19 cellular contexts compared by ENCODE assay signal in genomic region chr9:132383462-132383883, GRCh38. TPM values are rescaled to one million over a fixed set of nuclear protein-coding genes. Genes with fewer than 3 reads are reported as not detected.
DNase-seq lines count a peak whose midpoint lies in the region; ATAC-seq and TF ChIP-seq lines count a peak whose summit lies in the region.
"Had no signal": no experiment of that assay in that cellular context is flagged by ENCODE, and none has a peak within 500 bp of the region (broad histone marks: within the 10 kb centered on the region; RNA-seq: fewer than 3 reads in every experiment).

No MANE protein-coding gene starts in this region.

- H3K4me1 ChIP-seq in upper lobe of right lung, result peaks cover 5% of the 10 kb centered on the region
- H3K4me1 ChIP-seq in PC-3 (ENCODE audit: insufficient read depth, low read length), result no peaks in the 10 kb centered on the region
- H3K4me1 ChIP-seq in tibial artery, result no peaks in the 10 kb centered on the region

- H2AFZ ChIP-seq in PC-3 (ENCODE audit: low read length), result no peak overlapping the region

- H3K9me3 ChIP-seq in upper lobe of right lung (no peaks in the 10 kb centered on the region), PC-3 (ENCODE audit: low read length) (no peaks in the 10 kb centered on the region), tibial artery (no peaks in the 10 kb centered on the region)
- H3K9me3 ChIP-seq: thoracic aorta had no signal

- no TSS peak for BruUV-seq in PC-3 (replicated peaks; lab: Mats Ljungman, UMichigan)

- peaks cover 58% of the 10 kb centered on the region for H3K36me3 ChIP-seq in upper lobe of right lung
- H3K36me3 ChIP-seq in PC-3 (ENCODE audit: low read depth, low read length), result peaks cover 19% of the 10 kb centered on the region
- peaks cover 50 to 92% (median 83%) of the 10 kb centered on the region in 3 donors for H3K36me3 ChIP-seq in tibial artery

- POLR2A ChIA-PET in activated CD4-positive, alpha-beta memory T cell treated with anti-CD3 and anti-CD28 coated beads for 36 hours (lab: Charles Lee), result no interaction called here
- POLR2A ChIA-PET in PC-3 (lab: Charles Lee; ENCODE audit: unreplicated experiment), result no interaction called here

- H3K9me2 ChIP-seq in PC-3 (replicated peaks; ENCODE audit: low read length), result no peaks in the 10 kb centered on the region

- H3K27ac Mint-ChIP-seq in activated naive CD4-positive, alpha-beta T cell treated with anti-CD3 and anti-CD28 coated beads for 36 hours, result peak overlapping the region; percentile 46
- peak overlapping the region; percentile 38 for H3K27ac Mint-ChIP-seq in activated CD4-positive, alpha-beta memory T cell treated with anti-CD3 and anti-CD28 coated beads for 36 hours
- H3K27ac Mint-ChIP-seq: activated T-helper 2 cell treated with anti-CD3 and anti-CD28 coated beads, Interferon-gamma antibody, Interleukin-2, Interleukin-4, amounts not matched to agents 10 μg/mL and 5 μg/mL and 100 μg/mL, durations not matched to agents 14 hours and 24 hours and 36 hours had no signal

- no peak overlapping the region for H3K4me2 ChIP-seq in PC-3 (ENCODE audit: low read length)

- peaks cover 24% of the 10 kb centered on the region for H3K4me1 Mint-ChIP-seq in activated naive CD4-positive, alpha-beta T cell treated with anti-CD3 and anti-CD28 coated beads for 36 hours (ENCODE audit: low read depth)
- peaks cover 23% of the 10 kb centered on the region for H3K4me1 Mint-ChIP-seq in activated CD4-positive, alpha-beta memory T cell treated with anti-CD3 and anti-CD28 coated beads for 36 hours (ENCODE audit: low read depth)

- no peak for TF ChIP-seq CTCF in upper lobe of right lung (IDR thresholded peaks at IDR 0.05)
- TF ChIP-seq CTCF in PC-3 (conservative IDR thresholded peaks at IDR 0.05; ENCODE audit: low read depth, low read length), result no peak
- no peak for TF ChIP-seq CTCF in tibial artery (IDR thresholded peaks at IDR 0.05)

- ATAC-seq in HG02885 (IDR thresholded peaks at IDR 0.05; ENCODE audit: poor library complexity, unreplicated experiment) (peak; percentile 48), upper lobe of right lung (peak; percentile 49), PC-3 (no peak)
- ATAC-seq: HCT116 had no signal

- no peaks in the 10 kb centered on the region for H3F3A ChIP-seq in PC-3 (ENCODE audit: low read length, unreplicated experiment)

- no peaks in the 10 kb centered on the region for H3K79me2 ChIP-seq in PC-3 (ENCODE audit: low read length)

- H3K4me3 ChIP-seq in upper lobe of right lung (no peak overlapping the region), PC-3 (ENCODE audit: low read length) (no peak overlapping the region), tibial artery (no peak overlapping the region)
- H3K4me3 ChIP-seq: thoracic aorta had no signal

- no peaks in the 10 kb centered on the region for H3K27me3 Mint-ChIP-seq in activated naive CD4-positive, alpha-beta T cell treated with anti-CD3 and anti-CD28 coated beads for 36 hours (ENCODE audit: low read depth)
- no peaks in the 10 kb centered on the region for H3K27me3 Mint-ChIP-seq in activated CD4-positive, alpha-beta memory T cell treated with anti-CD3 and anti-CD28 coated beads for 36 hours
- H3K27me3 Mint-ChIP-seq: central memory CD8-positive, alpha-beta T cell had no signal

- H3K27me3 ChIP-seq in upper lobe of right lung, result no peaks in the 10 kb centered on the region
- H3K27me3 ChIP-seq in PC-3 (ENCODE audit: low read length), result no peaks in the 10 kb centered on the region
- no peaks in the 10 kb centered on the region for H3K27me3 ChIP-seq in tibial artery

- intact Hi-C loops in activated naive CD4-positive, alpha-beta T cell treated with anti-CD3 and anti-CD28 coated beads for 36 hours (cut with micrococcal nuclease), result no loop called here
- intact Hi-C loops in activated CD4-positive, alpha-beta memory T cell treated with anti-CD3 and anti-CD28 coated beads for 36 hours (cut with micrococcal nuclease), result no loop called here
- intact Hi-C loops in upper lobe of right lung (cut with DNase I), result no loop called here
- intact Hi-C loops in PC-3 (cut with micrococcal nuclease), result no loop called here
- intact Hi-C loops in tibial artery (cut with DNase I; ENCODE audit: low total_unique reads), result no loop called here

- H3K4me3 Mint-ChIP-seq in activated naive CD4-positive, alpha-beta T cell treated with anti-CD3 and anti-CD28 coated beads for 36 hours, result no peak overlapping the region
- no peak overlapping the region for H3K4me3 Mint-ChIP-seq in activated CD4-positive, alpha-beta memory T cell treated with anti-CD3 and anti-CD28 coated beads for 36 hours
- H3K4me3 Mint-ChIP-seq: central memory CD8-positive, alpha-beta T cell had no signal

- CTCF ChIA-PET in activated naive CD4-positive, alpha-beta T cell treated with anti-CD3 and anti-CD28 coated beads for 36 hours (lab: Charles Lee), result interaction anchor here (1.0 kb wide), 1 partner anchor 30 kb away, joined by 3 read pairs; no protein-coding TSS in a partner anchor
- CTCF ChIA-PET in activated CD4-positive, alpha-beta memory T cell treated with anti-CD3 and anti-CD28 coated beads for 36 hours (lab: Charles Lee), result no interaction called here
- CTCF ChIA-PET in PC-3 (lab: Charles Lee), result no interaction called here

- H3K27ac ChIP-seq in upper lobe of right lung (no peak overlapping the region), PC-3 (ENCODE audit: low read length) (no peak overlapping the region), tibial artery (no peak overlapping the region)
- H3K27ac ChIP-seq: RWPE1, thoracic aorta had no signal

- H3K36me3 Mint-ChIP-seq in activated naive CD4-positive, alpha-beta T cell treated with anti-CD3 and anti-CD28 coated beads for 36 hours (ENCODE audit: low read depth), result peaks cover 44% of the 10 kb centered on the region
- H3K36me3 Mint-ChIP-seq in activated CD4-positive, alpha-beta memory T cell treated with anti-CD3 and anti-CD28 coated beads for 36 hours, result peaks cover 37% of the 10 kb centered on the region

- H3K9me3 Mint-ChIP-seq in activated naive CD4-positive, alpha-beta T cell treated with anti-CD3 and anti-CD28 coated beads for 36 hours, result no peaks in the 10 kb centered on the region
- no peaks in the 10 kb centered on the region for H3K9me3 Mint-ChIP-seq in activated CD4-positive, alpha-beta memory T cell treated with anti-CD3 and anti-CD28 coated beads for 36 hours
- H3K9me3 Mint-ChIP-seq: activated T-helper 2 cell treated with anti-CD3 and anti-CD28 coated beads, Interferon-gamma antibody, Interleukin-2, Interleukin-4, amounts not matched to agents 10 μg/mL and 5 μg/mL and 100 μg/mL, durations not matched to agents 14 hours and 24 hours and 36 hours; central memory CD8-positive, alpha-beta T cell had no signal

- DNase-seq in activated naive CD4-positive, alpha-beta T cell treated with anti-CD3 and anti-CD28 coated beads for 36 hours, result no peak
- DNase-seq in activated naive CD4-positive, alpha-beta T cell treated with anti-CD3 and anti-CD28 coated beads, Interleukin-2, amount 50 U/mL, for 16 hours, result no peak
- DNase-seq in activated CD4-positive, alpha-beta memory T cell treated with anti-CD3 and anti-CD28 coated beads for 36 hours, result no peak
- DNase-seq in upper lobe of right lung (no peak), cerebellum (ENCODE audit: low spot score) (no peak), PC-3 (no peak), tibial artery (no peak)
- DNase-seq: NCI-H446, retina had no signal

- no peaks in the 10 kb centered on the region for H4K20me1 ChIP-seq in PC-3 (ENCODE audit: low read length)

- H3K9ac ChIP-seq in PC-3 (ENCODE audit: low read length), result no peak overlapping the region

RNA-seq across cellular contexts. Expression of gene TTF1, which starts 23.2 kb away (rescaled TPM):
- 10 to 100 TPM; 27.1 to 29.9 TPM for total RNA-seq in activated naive CD4-positive, alpha-beta T cell treated with anti-CD3 and anti-CD28 coated beads for 36 hours
- 10 to 100 TPM; 31.0 to 33.7 TPM for total RNA-seq in activated CD4-positive, alpha-beta memory T cell treated with anti-CD3 and anti-CD28 coated beads for 36 hours
- 12.1 TPM for total RNA-seq in upper lobe of right lung
- 8.5 TPM for total RNA-seq in cerebellum
- 9.6 and 12.5 TPM in 2 replicates for total RNA-seq in PC-3 (2014; rRNA removed)

RNA-seq across cellular contexts. Expression of gene CFAP77, which starts 26.5 kb away (rescaled TPM):
- not detected for total RNA-seq in activated naive CD4-positive, alpha-beta T cell treated with anti-CD3 and anti-CD28 coated beads for 36 hours
- total RNA-seq in activated CD4-positive, alpha-beta memory T cell treated with anti-CD3 and anti-CD28 coated beads for 36 hours, result not detected
- total RNA-seq in upper lobe of right lung, result not detected
- 0.36 TPM for total RNA-seq in cerebellum
- 0.11 TPM in 1 of 2 replicates, not detected in the other for total RNA-seq in PC-3 (2014; rRNA removed)
- total RNA-seq: activated T-helper 2 cell treated with anti-CD3 and anti-CD28 coated beads, Interferon-gamma antibody, Interleukin-2, Interleukin-4, amounts not matched to agents 10 μg/mL and 5 μg/mL and 100 μg/mL, durations not matched to agents 14 hours and 24 hours and 36 hours; Daoy; epithelial cell of proximal tubule; M059J; mononuclear cell; thoracic aorta had no signal

RNA-seq across cellular contexts. Expression of gene SETX, which starts 28.7 kb away (rescaled TPM):
- 10 to 100 TPM; 26.4 to 26.7 TPM for total RNA-seq in activated naive CD4-positive, alpha-beta T cell treated with anti-CD3 and anti-CD28 coated beads for 36 hours
- total RNA-seq in activated CD4-positive, alpha-beta memory T cell treated with anti-CD3 and anti-CD28 coated beads for 36 hours, result 10 to 100 TPM; 41.6 to 42.3 TPM
- total RNA-seq in upper lobe of right lung (56.9 TPM), cerebellum (69.1 TPM), PC-3 (2014; rRNA removed) (21.0 and 22.7 TPM in 2 replicates)
